13 cellular contexts compared by ENCODE assay signal in genomic region chr10:77226020-77226419, GRCh38.
DNase-seq lines count a peak whose midpoint lies in the region; ATAC-seq, FAIRE-seq and TF ChIP-seq lines count a peak whose summit lies in the region.
"Had no signal": no experiment of that assay in that cellular context is flagged by ENCODE, and none has a peak within 500 bp of the region (broad histone marks: within the 10 kb centered on the region; RNA-seq: fewer than 3 reads in every experiment).

No MANE protein-coding gene starts in this region.

- CTCF ChIA-PET in WTC11 (lab: Charles Lee) = no interaction called here

- H3K27me3 Mint-ChIP-seq in osteocyte (ENCODE audit: unreplicated experiment) = no peaks in the 10 kb centered on the region
- no peaks in the 10 kb centered on the region for H3K27me3 Mint-ChIP-seq in WTC11 (ENCODE audit: low read depth)

- FAIRE-seq in islet of Langerhans (lab: Jason Lieb, UNC) = peak; percentile 65
- FAIRE-seq: K562 had no signal

- intact Hi-C loops in left ventricle myocardium superior (cut with micrococcal nuclease) = no loop called here

- peak; percentile 57 for DNase-seq in NCI-H2227 treated with DMSO at 0.1 percent for 48 hours (lab: John Stamatoyannopoulos, UW)
- no peak for DNase-seq in osteocyte (ENCODE audit: extremely low spot score, unreplicated experiment)
- no peak for DNase-seq in CD1c-positive myeloid dendritic cell (ENCODE audit: extremely low spot score)
- no peak for DNase-seq in activated naive CD4-positive, alpha-beta T cell (lab: John Stamatoyannopoulos, UW)
- DNase-seq in WTC11 (ENCODE audit: low spot score) = no peak
- no peak for DNase-seq in left ventricle myocardium superior
- DNase-seq: ACHN; CD4-positive, alpha-beta memory T cell; DMS79 treated with DMSO at 0.1 percent for 48 hours; H9; NCI-H1436 treated with DMSO at 0.1 percent for 48 hours had no signal

- POLR2A ChIA-PET in WTC11 (lab: Charles Lee) = no interaction called here

- H3K36me3 Mint-ChIP-seq in osteocyte (ENCODE audit: unreplicated experiment) = peaks cover 2% of the 10 kb centered on the region
- no peaks in the 10 kb centered on the region for H3K36me3 Mint-ChIP-seq in WTC11
- H3K36me3 Mint-ChIP-seq: CD4-positive, alpha-beta memory T cell had no signal

- H3K9me3 Mint-ChIP-seq in osteocyte (ENCODE audit: unreplicated experiment) (no peaks in the 10 kb centered on the region), WTC11 (no peaks in the 10 kb centered on the region)
- H3K9me3 Mint-ChIP-seq: H9 had no signal

- no peak for ATAC-seq in WTC11
- ATAC-seq in left ventricle myocardium superior = no peak
- ATAC-seq: K562 had no signal

- TF ChIP-seq CTCF in osteocyte (IDR thresholded peaks at IDR 0.05) = no peak
- TF ChIP-seq CTCF in WTC11 (IDR thresholded peaks at IDR 0.05) = no peak

- H3K4me1 Mint-ChIP-seq in osteocyte (ENCODE audit: unreplicated experiment) = peaks cover 41% of the 10 kb centered on the region
- H3K4me1 Mint-ChIP-seq in WTC11 = peaks cover 9% of the 10 kb centered on the region
- H3K4me1 Mint-ChIP-seq: CD4-positive, alpha-beta memory T cell had no signal

- H3K4me3 Mint-ChIP-seq in osteocyte (ENCODE audit: unreplicated experiment) = no peak overlapping the region
- H3K4me3 Mint-ChIP-seq in WTC11 = no peak overlapping the region
- H3K4me3 Mint-ChIP-seq: CD4-positive, alpha-beta memory T cell; H9 had no signal

- H3K27ac Mint-ChIP-seq in osteocyte (ENCODE audit: unreplicated experiment) (peak overlapping the region; percentile 35), WTC11 (no peak overlapping the region)
- H3K27ac Mint-ChIP-seq: CD4-positive, alpha-beta memory T cell; H9 had no signal

TF ChIP-seq in WTC11, 78 proteins besides CTCF, POLR2A, EP300 and RAD21 (continues in another document):
- TF ChIP-seq MXD4 (CRISPR knock-in tag; IDR thresholded peaks at IDR 0.05; ENCODE audit: borderline replicate concordance) (no peak), ERG (CRISPR knock-in tag; IDR thresholded peaks at IDR 0.05) (no peak), ATF6 (CRISPR knock-in tag; IDR thresholded peaks at IDR 0.05) (no peak), ATF2 (CRISPR knock-in tag; IDR thresholded peaks at IDR 0.05; ENCODE audit: borderline replicate concordance, low read depth) (no peak), JAZF1 (CRISPR knock-in tag; IDR thresholded peaks at IDR 0.05) (no peak), CREM (CRISPR knock-in tag; IDR thresholded peaks at IDR 0.05) (no peak), TEAD1 (CRISPR knock-in tag; IDR thresholded peaks at IDR 0.05) (no peak), FOXK1 (CRISPR knock-in tag; IDR thresholded peaks at IDR 0.05) (no peak), FOXP4 (CRISPR knock-in tag; IDR thresholded peaks at IDR 0.05) (no peak), CDX4 (CRISPR knock-in tag; IDR thresholded peaks at IDR 0.05; ENCODE audit: borderline replicate concordance) (no peak), PRDM15 (CRISPR knock-in tag; IDR thresholded peaks at IDR 0.05) (no peak), GRHL2 (CRISPR knock-in tag; IDR thresholded peaks at IDR 0.05; ENCODE audit: insufficient replicate concordance, severe bottlenecking) (no peak), FOXP1 (CRISPR knock-in tag; IDR thresholded peaks at IDR 0.05; ENCODE audit: borderline replicate concordance) (no peak), IRF1 (CRISPR knock-in tag; IDR thresholded peaks at IDR 0.05) (no peak)
